Comparison of ENCODE assay signal across 8 cellular contexts in genomic region chr13:23467048-23467931, GRCh38. TPM values are rescaled to one million over a fixed set of nuclear protein-coding genes. Genes with fewer than 3 reads are reported as not detected.
DNase-seq lines count a peak whose midpoint lies in the region; ATAC-seq and TF ChIP-seq lines count a peak whose summit lies in the region.

No MANE protein-coding gene starts in this region.

- WGBS in smooth muscle cell (ENCODE audit: low lambda C conversion rate) = 39% methylated on average over 14 of the region's 14 CpGs

- H3K36me3 ChIP-seq in smooth muscle cell (ENCODE audit: low read depth) = no peaks in the 10 kb centered on the region
- H3K36me3 ChIP-seq in naive thymus-derived CD4-positive, alpha-beta T cell (ENCODE audit: control insufficient read depth in 2 of 3, insufficient read depth in 3 of 3, low read length in 3 of 3) = no peaks in the 10 kb centered on the region

- H3F3A ChIP-seq in smooth muscle cell (ENCODE audit: low read depth) = peaks cover 16% of the 10 kb centered on the region

- H3K27me3 Mint-ChIP-seq in naive thymus-derived CD4-positive, alpha-beta T cell = peaks cover 0 to 47% (median 5%) of the 10 kb centered on the region in 5 donors

- POLR2A ChIA-PET in naive thymus-derived CD4-positive, alpha-beta T cell (lab: Charles Lee) = interaction anchor here (0.6 kb wide), 1 partner anchor 989 kb away, joined by 3 read pairs; no protein-coding TSS in a partner anchor

- DNase-seq in GM04504 (ENCODE audit: low read depth) (peak; percentile 80), foreskin melanocyte (peak; percentile 74), smooth muscle cell (lab: John Stamatoyannopoulos, UW; ENCODE audit: unreplicated experiment) (no peak), NCI-H187 treated with DMSO at 0.1 percent for 48 hours (lab: John Stamatoyannopoulos, UW) (no peak), glomerular visceral epithelial cell (ENCODE audit: extremely low spot score) (no peak)
- no peak for DNase-seq in naive thymus-derived CD4-positive, alpha-beta T cell

- no peaks in the 10 kb centered on the region for H4K20me1 ChIP-seq in smooth muscle cell (ENCODE audit: low read depth)

- peaks cover 0 to 8% (median 4%) of the 10 kb centered on the region in 7 donors for H3K4me1 Mint-ChIP-seq in naive thymus-derived CD4-positive, alpha-beta T cell

- H2AFZ ChIP-seq in smooth muscle cell (ENCODE audit: low read depth) = peak overlapping the region; percentile 46

- peaks cover 0 to 1% (median 0%) of the 10 kb centered on the region in 5 donors for H3K36me3 Mint-ChIP-seq in naive thymus-derived CD4-positive, alpha-beta T cell

- no peaks in the 10 kb centered on the region for H3K27me3 ChIP-seq in smooth muscle cell (ENCODE audit: low read depth)
- H3K27me3 ChIP-seq in naive thymus-derived CD4-positive, alpha-beta T cell (ENCODE audit: control insufficient read depth in 2 of 2, insufficient read depth in 2 of 2, low read length in 2 of 2) = no peaks in the 10 kb centered on the region

- H3K79me2 ChIP-seq in smooth muscle cell (ENCODE audit: low read depth) = no peaks in the 10 kb centered on the region

- CTCF ChIA-PET in naive thymus-derived CD4-positive, alpha-beta T cell (lab: Charles Lee) = interaction anchor here (0.6 to 3.2 kb wide), 10 partner anchors 340 to 830 kb away, joined by 3 to 11 read pairs (median 5); partner anchors contain the start of gene MIPEP

- H3K4me1 ChIP-seq in smooth muscle cell (ENCODE audit: low read depth) = peaks cover 27% of the 10 kb centered on the region
- H3K4me1 ChIP-seq in naive thymus-derived CD4-positive, alpha-beta T cell (ENCODE audit: control insufficient read depth in 2 of 2, insufficient read depth in 2 of 2, low read length in 2 of 2) = peaks cover 0 to 4% of the 10 kb centered on the region in 2 donors

- no peaks in the 10 kb centered on the region for H3K9me3 ChIP-seq in smooth muscle cell (replicated peaks; ENCODE audit: low read depth)
- H3K9me3 ChIP-seq in naive thymus-derived CD4-positive, alpha-beta T cell (ENCODE audit: control insufficient read depth in 2 of 3, low read length in 3 of 3) = no peaks in the 10 kb centered on the region

- H3K9me3 Mint-ChIP-seq in naive thymus-derived CD4-positive, alpha-beta T cell = no peaks in the 10 kb centered on the region

- no peak for TF ChIP-seq CTCF in smooth muscle cell (IDR thresholded peaks at IDR 0.05; ENCODE audit: borderline replicate concordance, insufficient read depth, poor library complexity, severe bottlenecking)

- peak overlapping the region; percentile 54 for H3K4me3 ChIP-seq in smooth muscle cell
- H3K4me3 ChIP-seq in naive thymus-derived CD4-positive, alpha-beta T cell (ENCODE audit: low read length) = no peak overlapping the region

- intact Hi-C loops in naive thymus-derived CD4-positive, alpha-beta T cell (cut with micrococcal nuclease) = loop anchor here (2.0 to 10.0 kb wide), 9 partner anchors 60 to 1456 kb away; partner anchors contain the start of gene MIPEP (in 1 of the 2)

- H3K4me2 ChIP-seq in smooth muscle cell = peak overlapping the region; percentile 87

- peak overlapping the region; percentile 6 for H3K27ac ChIP-seq in smooth muscle cell (ENCODE audit: low read depth)
- H3K27ac ChIP-seq in naive thymus-derived CD4-positive, alpha-beta T cell (ENCODE audit: low read depth, low read length) = no peak overlapping the region

- no peak for ATAC-seq in HG03097 (IDR thresholded peaks at IDR 0.05; ENCODE audit: low FRiP score, unreplicated experiment)
- no peak for ATAC-seq in naive thymus-derived CD4-positive, alpha-beta T cell

- peak overlapping the region in 1 of 9 donors; percentile 56 for H3K27ac Mint-ChIP-seq in naive thymus-derived CD4-positive, alpha-beta T cell

- no peak overlapping the region for H3K9ac ChIP-seq in smooth muscle cell (ENCODE audit: low read depth)

- peak overlapping the region in 3 of 10 donors; percentile 79 to 84 (median 83) for H3K4me3 Mint-ChIP-seq in naive thymus-derived CD4-positive, alpha-beta T cell

TF ChIP-seq in PFSK-1, 5 proteins besides CTCF, POLR2A, EP300 and RAD21:
- TF ChIP-seq POLR2AphosphoS5 (IDR thresholded peaks at IDR 0.05; ENCODE audit: low read depth, low read length) (no peak), TAF1 (IDR thresholded peaks at IDR 0.05; ENCODE audit: borderline replicate concordance, insufficient read depth, low read length) (no peak), FOXP2 (optimal IDR thresholded peaks at IDR 0.05; ENCODE audit: borderline replicate concordance, extremely low read depth, extremely low read length, insufficient read depth) (peak; percentile 29), SIN3A (IDR thresholded peaks at IDR 0.05; ENCODE audit: borderline replicate concordance, insufficient read depth, low read length) (no peak)

RNA-seq across cellular contexts. Expression of gene SACS, which starts 33.8 kb away (rescaled TPM):
- 3.2 TPM for polyA plus RNA-seq in PFSK-1 (2012; ENCODE audit: insufficient read length, low read depth)
- total RNA-seq in smooth muscle cell = 40.9 and 48.7 TPM in 2 replicates
- 4.4 and 5.3 TPM in 2 replicates for polyA plus RNA-seq in smooth muscle cell
- 10 to 100 TPM; 13.1 to 31.7 (median 23.1) TPM for total RNA-seq in naive thymus-derived CD4-positive, alpha-beta T cell
- polyA plus RNA-seq in naive thymus-derived CD4-positive, alpha-beta T cell = 1 to 10 TPM; 3.7 to 3.9 TPM

Comparison
In these comparisons a context has a peak if more than half of its experiments do, and no peak if none do; other contexts are left out.
1. DNase-seq: peak in GM04504 (single experiment) and foreskin melanocyte (single experiment); none in smooth muscle cell (single experiment), NCI-H187 treated with DMSO at 0.1 percent for 48 hours (single experiment), naive thymus-derived CD4-positive, alpha-beta T cell (0 of 9) and glomerular visceral epithelial cell (single experiment).